1 cellular context compared by ENCODE assay signal in the genomic region with DNA sequence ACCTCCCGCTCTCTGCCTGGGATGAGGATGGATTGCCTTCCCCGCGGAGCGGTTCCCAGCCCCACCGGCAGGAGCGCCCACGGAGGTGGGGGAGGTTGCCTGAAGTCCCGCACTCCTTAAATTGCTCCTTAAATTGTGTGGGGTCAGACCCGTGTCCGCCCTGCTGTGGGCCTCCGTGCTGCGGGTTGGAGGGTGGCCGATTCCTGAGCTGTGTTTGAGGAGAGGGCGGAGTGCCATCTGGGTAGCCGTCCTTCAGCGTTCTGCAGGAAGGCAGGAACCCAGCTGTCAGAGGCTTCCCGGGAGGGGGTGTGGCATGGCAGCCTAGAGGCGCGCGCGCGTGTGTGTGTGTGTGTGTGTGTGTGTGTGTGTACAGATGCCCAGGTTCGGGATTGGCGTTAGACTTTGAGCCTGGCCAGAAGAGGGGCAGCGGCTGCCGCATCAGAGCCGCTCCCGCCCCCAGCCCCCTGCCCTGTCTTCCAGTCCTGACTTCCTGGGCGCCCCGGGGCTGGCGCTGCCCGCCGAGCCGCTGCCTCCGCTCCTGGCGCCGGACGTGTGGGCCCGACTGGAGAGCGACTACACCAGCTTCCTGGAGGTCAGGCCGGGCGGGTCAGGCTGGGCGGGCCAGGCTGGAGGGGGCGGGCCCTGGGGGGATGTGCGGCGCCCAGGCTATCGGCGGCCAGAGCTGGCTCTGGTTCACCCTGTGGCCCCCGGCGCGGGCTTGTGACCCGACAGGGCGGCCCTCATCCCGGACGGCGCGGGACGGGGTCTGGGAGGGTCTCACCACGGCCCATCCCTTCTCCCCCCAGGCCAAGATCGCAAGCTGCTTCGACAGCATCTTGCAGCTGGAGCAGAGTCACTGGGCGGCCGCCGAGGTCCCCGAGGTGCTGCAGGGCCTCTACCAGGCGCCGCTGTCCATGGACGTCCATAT.
TF ChIP-seq lines count a peak whose summit lies in the region.

No MANE protein-coding gene starts in this region.

TF ChIP-seq in K562, 482 proteins besides CTCF, POLR2A, EP300 and RAD21:
- peak; percentile 19; the same call in 1 of the 2 replicates for TF ChIP-seq POLR2G (IDR thresholded peaks at IDR 0.05; ENCODE audit: low read depth, low read length)
- no peak for TF ChIP-seq BCOR (IDR thresholded peaks at IDR 0.05)
- no peak for TF ChIP-seq CHD4 (IDR thresholded peaks at IDR 0.05; ENCODE audit: insufficient read depth, insufficient replicate concordance, low read depth, low read length, poor library complexity, severe bottlenecking)
- peak; percentile 27 for TF ChIP-seq FIP1L1 (IDR thresholded peaks at IDR 0.05; ENCODE audit: low read depth, low read length, poor library complexity, severe bottlenecking)
- TF ChIP-seq, protein P1, sequence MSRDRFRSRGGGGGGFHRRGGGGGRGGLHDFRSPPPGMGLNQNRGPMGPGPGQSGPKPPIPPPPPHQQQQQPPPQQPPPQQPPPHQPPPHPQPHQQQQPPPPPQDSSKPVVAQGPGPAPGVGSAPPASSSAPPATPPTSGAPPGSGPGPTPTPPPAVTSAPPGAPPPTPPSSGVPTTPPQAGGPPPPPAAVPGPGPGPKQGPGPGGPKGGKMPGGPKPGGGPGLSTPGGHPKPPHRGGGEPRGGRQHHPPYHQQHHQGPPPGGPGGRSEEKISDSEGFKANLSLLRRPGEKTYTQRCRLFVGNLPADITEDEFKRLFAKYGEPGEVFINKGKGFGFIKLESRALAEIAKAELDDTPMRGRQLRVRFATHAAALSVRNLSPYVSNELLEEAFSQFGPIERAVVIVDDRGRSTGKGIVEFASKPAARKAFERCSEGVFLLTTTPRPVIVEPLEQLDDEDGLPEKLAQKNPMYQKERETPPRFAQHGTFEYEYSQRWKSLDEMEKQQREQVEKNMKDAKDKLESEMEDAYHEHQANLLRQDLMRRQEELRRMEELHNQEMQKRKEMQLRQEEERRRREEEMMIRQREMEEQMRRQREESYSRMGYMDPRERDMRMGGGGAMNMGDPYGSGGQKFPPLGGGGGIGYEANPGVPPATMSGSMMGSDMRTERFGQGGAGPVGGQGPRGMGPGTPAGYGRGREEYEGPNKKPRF (IDR thresholded peaks at IDR 0.05; ENCODE audit: low read depth, low read length): no peak
